In genomic region chr10:101346177-101346576, GRCh38 we compare ENCODE assay signal across 19 cellular contexts. TPM values are rescaled to one million over a fixed set of nuclear protein-coding genes. Genes with fewer than 3 reads are reported as not detected.
DNase-seq lines count a peak whose midpoint lies in the region; ATAC-seq, FAIRE-seq and TF ChIP-seq lines count a peak whose summit lies in the region.
"Had no signal": no experiment of that assay in that cellular context is flagged by ENCODE, and none has a peak within 500 bp of the region (broad histone marks: within the 10 kb centered on the region; RNA-seq: fewer than 3 reads in every experiment).

No MANE protein-coding gene starts in this region.

- H3K36me3 ChIP-seq in PC-3 (ENCODE audit: low read depth, low read length) = no peaks in the 10 kb centered on the region
- no peaks in the 10 kb centered on the region for H3K36me3 ChIP-seq in small intestine (ENCODE audit: control insufficient read depth in 2 of 2, insufficient read depth in 2 of 2, low read length in 2 of 2)
- H3K36me3 ChIP-seq: BE2C had no signal

- POLR2A ChIA-PET in PC-3 (lab: Charles Lee; ENCODE audit: unreplicated experiment) = no interaction called here

- H2AFZ ChIP-seq in PC-3 (ENCODE audit: low read length) = no peak overlapping the region
- H2AFZ ChIP-seq: GM23338 had no signal

- no peak overlapping the region for H3K4me3 Mint-ChIP-seq in type B pancreatic cell
- H3K4me3 Mint-ChIP-seq: CD4-positive, alpha-beta memory T cell; GM23338; H9; HFFc6 had no signal

- no peaks in the 10 kb centered on the region for H4K20me1 ChIP-seq in PC-3 (ENCODE audit: low read length)

- no peaks in the 10 kb centered on the region for H3K36me3 Mint-ChIP-seq in type B pancreatic cell
- H3K36me3 Mint-ChIP-seq: CD4-positive, alpha-beta memory T cell had no signal

- no peaks in the 10 kb centered on the region for H3K27me3 ChIP-seq in PC-3 (ENCODE audit: low read length)
- peaks cover 12% of the 10 kb centered on the region for H3K27me3 ChIP-seq in foreskin keratinocyte
- no peaks in the 10 kb centered on the region for H3K27me3 ChIP-seq in small intestine (ENCODE audit: control insufficient read depth in 2 of 2, insufficient read depth in 2 of 2, low read length in 2 of 2)
- H3K27me3 ChIP-seq: BE2C had no signal

- H3K79me2 ChIP-seq in PC-3 (ENCODE audit: low read length) = no peaks in the 10 kb centered on the region

- no peaks in the 10 kb centered on the region for H3K4me1 Mint-ChIP-seq in type B pancreatic cell (ENCODE audit: unreplicated experiment)
- H3K4me1 Mint-ChIP-seq: CD4-positive, alpha-beta memory T cell; GM23338; H9 had no signal

- no peak overlapping the region for H3K27ac Mint-ChIP-seq in type B pancreatic cell
- H3K27ac Mint-ChIP-seq: CD4-positive, alpha-beta memory T cell; GM23338; H9; HFFc6 had no signal

- intact Hi-C loops in PC-3 (cut with micrococcal nuclease) = no loop called here

- peaks cover 9% of the 10 kb centered on the region for H3K4me1 ChIP-seq in PC-3 (ENCODE audit: insufficient read depth, low read length)
- no peaks in the 10 kb centered on the region for H3K4me1 ChIP-seq in foreskin keratinocyte
- no peaks in the 10 kb centered on the region for H3K4me1 ChIP-seq in small intestine (ENCODE audit: control insufficient read depth in 2 of 2, insufficient read depth in 1 of 2, low read depth in 1 of 2, low read length in 1 of 2)
- H3K4me1 ChIP-seq: BE2C had no signal

- DNase-seq in ELR (ENCODE audit: low read depth) (peak; percentile 26), PC-3 (peak; percentile 45), foreskin keratinocyte (no peak), small intestine (peak; percentile 44), NOMO-1 treated with DMSO at 0.1 percent for 48 hours (lab: John Stamatoyannopoulos, UW; ENCODE audit: unreplicated experiment) (no peak), type B pancreatic cell (ENCODE audit: extremely low spot score, unreplicated experiment) (no peak), coronary artery (ENCODE audit: low spot score) (no peak)
- DNase-seq: BE2C; CD4-positive, alpha-beta memory T cell; DMS153; DND-41; H9; HFFc6 had no signal

- H3K4me3 ChIP-seq in PC-3 (ENCODE audit: low read length) (no peak overlapping the region), small intestine (ENCODE audit: low read depth in 1 of 2, low read length in 2 of 2) (no peak overlapping the region), coronary artery (no peak overlapping the region)
- H3K4me3 ChIP-seq: GM12878, GM23338, K562 had no signal

- H3K9me3 ChIP-seq in PC-3 (ENCODE audit: low read length) (no peaks in the 10 kb centered on the region), small intestine (ENCODE audit: control insufficient read depth, low read depth) (no peaks in the 10 kb centered on the region)
- H3K9me3 ChIP-seq: BE2C had no signal

- no peak for TF ChIP-seq CTCF in PC-3 (conservative IDR thresholded peaks at IDR 0.05; ENCODE audit: low read depth, low read length)
- no peak for TF ChIP-seq CTCF in foreskin keratinocyte (conservative IDR thresholded peaks at IDR 0.05)
- TF ChIP-seq CTCF in type B pancreatic cell (conservative IDR thresholded peaks at IDR 0.05) = no peak
- TF ChIP-seq CTCF in coronary artery (IDR thresholded peaks at IDR 0.05) = no peak

- BruUV-seq in PC-3 (replicated peaks; lab: Mats Ljungman, UMichigan) = no TSS peak

- CTCF ChIA-PET in PC-3 (lab: Charles Lee) = no interaction called here

- no peak overlapping the region for H3K9ac ChIP-seq in PC-3 (ENCODE audit: low read length)

- H3K27ac ChIP-seq in PC-3 (ENCODE audit: low read length) = no peak overlapping the region
- H3K27ac ChIP-seq in foreskin keratinocyte = no peak overlapping the region
- H3K27ac ChIP-seq in small intestine (ENCODE audit: low read depth in 1 of 2, low read length in 1 of 2) = no peak overlapping the region
- H3K27ac ChIP-seq in coronary artery = no peak overlapping the region
- H3K27ac ChIP-seq: C4-2B had no signal

- no peak overlapping the region for H3K4me2 ChIP-seq in PC-3 (ENCODE audit: low read length)
- H3K4me2 ChIP-seq: GM23338 had no signal

- WGBS in small intestine, 3 donors = 19 to 57% (median 37%) methylated on average over 3 of the region's 3 CpGs

- H3K9me2 ChIP-seq in PC-3 (replicated peaks; ENCODE audit: low read length) = no peaks in the 10 kb centered on the region

- ATAC-seq in PC-3 (peak; percentile 87), foreskin keratinocyte (peak; percentile 34)
- ATAC-seq: GM12878, GM23338, K562 had no signal

- FAIRE-seq in small intestine (lab: Jason Lieb, UNC) = no peak
- FAIRE-seq: D721Med, GM12878, GM18507, K562 had no signal

- H3K27me3 Mint-ChIP-seq in type B pancreatic cell = peaks cover 31% of the 10 kb centered on the region

- no peaks in the 10 kb centered on the region for H3K9me3 Mint-ChIP-seq in type B pancreatic cell
- H3K9me3 Mint-ChIP-seq: CD4-positive, alpha-beta memory T cell; GM23338; H9; HFFc6 had no signal

- H3F3A ChIP-seq in PC-3 (ENCODE audit: low read length, unreplicated experiment) = no peaks in the 10 kb centered on the region

RNA-seq across cellular contexts. Expression of gene BTRC, which starts 7.8 kb away (rescaled TPM):
- total RNA-seq in PC-3 (2014; rRNA removed) (4.4 and 5.7 TPM in 2 replicates), foreskin keratinocyte (9.8 and 12.6 TPM in 2 replicates), type B pancreatic cell (ENCODE audit: low replicate concordance) (25.9 and 35.2 TPM in 2 replicates)
- polyA plus RNA-seq in foreskin keratinocyte (4.2 and 4.6 TPM in 2 replicates), small intestine (1 to 10 TPM; 3.0 to 5.6 (median 4.2) TPM)

Comparison
In these comparisons a context has a peak if more than half of its experiments do, and no peak if none do; other contexts are left out.
1. DNase-seq: peak in ELR (single experiment), PC-3 (single experiment) and small intestine (single experiment); none in foreskin keratinocyte (0 of 2), NOMO-1 treated with DMSO at 0.1 percent for 48 hours (single experiment), type B pancreatic cell (single experiment) and coronary artery (single experiment).